8 cellular contexts compared by ENCODE assay signal in genomic region chr3:9727041-9727595, GRCh38. TPM values are rescaled to one million over a fixed set of nuclear protein-coding genes. Genes with fewer than 3 reads are reported as not detected.
DNase-seq lines count a peak whose midpoint lies in the region; ATAC-seq and TF ChIP-seq lines count a peak whose summit lies in the region.

No MANE protein-coding gene starts in this region.

- intact Hi-C loops in upper lobe of right lung (cut with DNase I) (no loop called here), esophagus muscularis mucosa (cut with DNase I) (no loop called here)

- no peaks in the 10 kb centered on the region for H3K9me3 Mint-ChIP-seq in activated CD8-positive, alpha-beta memory T cell treated with anti-CD3 and anti-CD28 coated beads, Interleukin-2, amount 10 ng/mL, durations not matched to agents 7 days and 5 days (ENCODE audit: low read depth)

- no peaks in the 10 kb centered on the region for H3K9me3 ChIP-seq in iPS-18c (ENCODE audit: control insufficient read depth, insufficient read depth, low read length)
- H3K9me3 ChIP-seq in upper lobe of right lung, result no peaks in the 10 kb centered on the region
- H3K9me3 ChIP-seq in esophagus muscularis mucosa, result no peaks in the 10 kb centered on the region

- H3K27ac Mint-ChIP-seq in activated CD8-positive, alpha-beta memory T cell treated with anti-CD3 and anti-CD28 coated beads, Interleukin-2, amount 10 ng/mL, durations not matched to agents 7 days and 5 days, result peak overlapping the region; percentile 66

- H3K27ac ChIP-seq in upper lobe of right lung (no peak overlapping the region), esophagus muscularis mucosa (replicated peaks in 1 of 4) (no peak overlapping the region)

- no peaks in the 10 kb centered on the region for H3K36me3 Mint-ChIP-seq in activated CD8-positive, alpha-beta memory T cell treated with anti-CD3 and anti-CD28 coated beads, Interleukin-2, amount 10 ng/mL, durations not matched to agents 7 days and 5 days

- H3K4me1 ChIP-seq in upper lobe of right lung (peaks cover 8% of the 10 kb centered on the region), esophagus muscularis mucosa (peaks cover 0 to 17% (median 13%) of the 10 kb centered on the region in 4 donors)

- H3K27me3 ChIP-seq in upper lobe of right lung (no peaks in the 10 kb centered on the region), esophagus muscularis mucosa (no peaks in the 10 kb centered on the region)

- CTCF ChIA-PET in activated CD8-positive, alpha-beta memory T cell treated with anti-CD3 and anti-CD28 coated beads, Interleukin-2, amount 10 ng/mL, durations not matched to agents 7 days and 5 days (lab: Charles Lee), result interaction anchor here (0.7 to 2.1 kb wide), 23 partner anchors 9 to 757 kb away, joined by 3 to 16 read pairs (median 3); partner anchors contain the start of genes ARPC4, OGG1 and TTLL3

- no peaks in the 10 kb centered on the region for H3K36me3 ChIP-seq in upper lobe of right lung
- H3K36me3 ChIP-seq in esophagus muscularis mucosa, result no peaks in the 10 kb centered on the region

- H3K4me3 Mint-ChIP-seq in activated CD8-positive, alpha-beta memory T cell treated with anti-CD3 and anti-CD28 coated beads, Interleukin-2, amount 10 ng/mL, durations not matched to agents 7 days and 5 days, result peak overlapping the region; percentile 67

- H3K4me3 ChIP-seq in iPS-18c (ENCODE audit: insufficient read depth, low read depth, low read length) (peak overlapping the region; percentile 31; the same call in 1 of the 2 replicates), upper lobe of right lung (no peak overlapping the region), esophagus muscularis mucosa (no peak overlapping the region)

- no peaks in the 10 kb centered on the region for H3K27me3 Mint-ChIP-seq in activated CD8-positive, alpha-beta memory T cell treated with anti-CD3 and anti-CD28 coated beads, Interleukin-2, amount 10 ng/mL, durations not matched to agents 7 days and 5 days

- ATAC-seq in activated CD8-positive, alpha-beta memory T cell treated with anti-CD3 and anti-CD28 coated beads, Interleukin-2, amount 10 ng/mL, durations not matched to agents 7 days and 5 days, result no peak
- ATAC-seq in upper lobe of right lung (no peak), HG02678 (IDR thresholded peaks at IDR 0.05; ENCODE audit: unreplicated experiment) (no peak)

- TF ChIP-seq EP300 in esophagus muscularis mucosa (IDR thresholded peaks at IDR 0.05), result no peak

- TF ChIP-seq CTCF in GM12872 (IDR thresholded peaks at IDR 0.05; ENCODE audit: insufficient read depth, low read depth, low read length), result peak; percentile 76
- peak; percentile 21 for TF ChIP-seq CTCF in upper lobe of right lung (IDR thresholded peaks at IDR 0.05)
- TF ChIP-seq CTCF in esophagus muscularis mucosa (IDR thresholded peaks at IDR 0.05), result no peak

- TF ChIP-seq POLR2A in esophagus muscularis mucosa (IDR thresholded peaks at IDR 0.05; ENCODE audit: low read depth), result no peak

- peaks cover 31% of the 10 kb centered on the region for H3K4me1 Mint-ChIP-seq in activated CD8-positive, alpha-beta memory T cell treated with anti-CD3 and anti-CD28 coated beads, Interleukin-2, amount 10 ng/mL, durations not matched to agents 7 days and 5 days

- WGBS in esophagus muscularis mucosa, result 20% methylated on average over 11 of the region's 11 CpGs

- DNase-seq in MV-4-11 (lab: John Stamatoyannopoulos, UW) (peak; percentile 31), upper lobe of right lung (no peak), C1 segment of cervical spinal cord (lab: John Stamatoyannopoulos, UW) (no peak), esophagus muscularis mucosa (ENCODE audit: extremely low spot score) (no peak)
- peak; percentile 75 for DNase-seq in activated CD8-positive, alpha-beta memory T cell treated with anti-CD3 and anti-CD28 coated beads, Interleukin-2, amount 10 ng/mL, durations not matched to agents 7 days and 5 days

RNA-seq across cellular contexts. Expression of gene BRPF1, which starts 4.4 kb away (rescaled TPM):
- 10 to 100 TPM; 48.1 to 50.1 TPM for total RNA-seq in activated CD8-positive, alpha-beta memory T cell treated with anti-CD3 and anti-CD28 coated beads, Interleukin-2, amount 10 ng/mL, durations not matched to agents 7 days and 5 days
- 23.7 TPM for total RNA-seq in upper lobe of right lung
- total RNA-seq in esophagus muscularis mucosa, result 10 to 100 TPM; 16.2 to 23.3 (median 21.1) TPM

RNA-seq across cellular contexts. Expression of gene OGG1, which starts 22.6 kb away (rescaled TPM):
- total RNA-seq in activated CD8-positive, alpha-beta memory T cell treated with anti-CD3 and anti-CD28 coated beads, Interleukin-2, amount 10 ng/mL, durations not matched to agents 7 days and 5 days, result 10 to 100 TPM; 32.1 to 34.5 TPM
- 17.2 TPM for total RNA-seq in upper lobe of right lung
- 10 to 100 TPM; 18.6 to 28.3 (median 24.9) TPM for total RNA-seq in esophagus muscularis mucosa

RNA-seq across cellular contexts. Expression of gene CPNE9, which starts 23.5 kb away (rescaled TPM):
- total RNA-seq in activated CD8-positive, alpha-beta memory T cell treated with anti-CD3 and anti-CD28 coated beads, Interleukin-2, amount 10 ng/mL, durations not matched to agents 7 days and 5 days, result not detected
- total RNA-seq in upper lobe of right lung (0.90 TPM), esophagus muscularis mucosa (under 1 TPM in 2 of 4 donors, not detected in 2; 0.33 to 0.42 TPM)

RNA-seq across cellular contexts. Expression of gene CAMK1, which starts 42.6 kb away (rescaled TPM):
- 10 to 100 TPM; 31.7 to 57.7 TPM for total RNA-seq in activated CD8-positive, alpha-beta memory T cell treated with anti-CD3 and anti-CD28 coated beads, Interleukin-2, amount 10 ng/mL, durations not matched to agents 7 days and 5 days
- total RNA-seq in upper lobe of right lung (35.7 TPM), esophagus muscularis mucosa (10 to 100 TPM; 53.6 to 78.9 (median 70.2) TPM)

Comparison
In these comparisons a context has a peak if more than half of its experiments do, and no peak if none do; other contexts are left out.
1. CTCF ChIP-seq: peak in GM12872 (single experiment) and upper lobe of right lung (single experiment); none in esophagus muscularis mucosa (0 of 3).
2. DNase-seq: peak in MV-4-11 (single experiment) and activated CD8-positive, alpha-beta memory T cell treated with anti-CD3 and anti-CD28 coated beads, Interleukin-2, amount 10 ng/mL, durations not matched to agents 7 days and 5 days (single experiment); none in upper lobe of right lung (single experiment), C1 segment of cervical spinal cord (0 of 14) and esophagus muscularis mucosa (single experiment).